1 cellular context compared by ENCODE assay signal in the genomic region with DNA sequence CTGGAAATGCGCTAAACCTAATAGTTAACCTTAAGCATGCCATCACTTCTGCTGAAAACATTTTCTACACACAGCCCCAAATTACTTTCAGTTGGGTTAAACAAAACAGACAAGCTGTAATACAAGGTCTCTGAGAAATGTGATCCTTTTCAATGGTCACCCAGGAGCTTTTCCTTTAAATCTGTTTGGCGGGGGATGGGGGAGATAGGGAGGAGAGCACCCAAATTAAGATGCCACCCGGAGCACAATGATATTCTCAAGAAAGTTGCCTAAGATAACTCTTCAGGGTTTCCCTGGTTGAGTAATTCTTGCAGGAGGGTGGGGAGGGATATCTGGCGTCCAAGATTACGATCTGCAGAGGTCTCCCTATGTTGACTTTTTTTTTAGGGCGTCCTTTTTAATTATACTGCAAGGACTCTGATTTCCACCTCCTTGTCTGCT.
TF ChIP-seq lines count a peak whose summit lies in the region.

No MANE protein-coding gene starts in this region.

TF ChIP-seq in GM12878, 131 proteins besides CTCF, POLR2A, EP300 and RAD21 (continued from another document):
- TF ChIP-seq, protein P1, sequence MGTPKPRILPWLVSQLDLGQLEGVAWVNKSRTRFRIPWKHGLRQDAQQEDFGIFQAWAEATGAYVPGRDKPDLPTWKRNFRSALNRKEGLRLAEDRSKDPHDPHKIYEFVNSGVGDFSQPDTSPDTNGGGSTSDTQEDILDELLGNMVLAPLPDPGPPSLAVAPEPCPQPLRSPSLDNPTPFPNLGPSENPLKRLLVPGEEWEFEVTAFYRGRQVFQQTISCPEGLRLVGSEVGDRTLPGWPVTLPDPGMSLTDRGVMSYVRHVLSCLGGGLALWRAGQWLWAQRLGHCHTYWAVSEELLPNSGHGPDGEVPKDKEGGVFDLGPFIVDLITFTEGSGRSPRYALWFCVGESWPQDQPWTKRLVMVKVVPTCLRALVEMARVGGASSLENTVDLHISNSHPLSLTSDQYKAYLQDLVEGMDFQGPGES (IDR thresholded peaks at IDR 0.05) = no peak
- TF ChIP-seq, protein P2, sequence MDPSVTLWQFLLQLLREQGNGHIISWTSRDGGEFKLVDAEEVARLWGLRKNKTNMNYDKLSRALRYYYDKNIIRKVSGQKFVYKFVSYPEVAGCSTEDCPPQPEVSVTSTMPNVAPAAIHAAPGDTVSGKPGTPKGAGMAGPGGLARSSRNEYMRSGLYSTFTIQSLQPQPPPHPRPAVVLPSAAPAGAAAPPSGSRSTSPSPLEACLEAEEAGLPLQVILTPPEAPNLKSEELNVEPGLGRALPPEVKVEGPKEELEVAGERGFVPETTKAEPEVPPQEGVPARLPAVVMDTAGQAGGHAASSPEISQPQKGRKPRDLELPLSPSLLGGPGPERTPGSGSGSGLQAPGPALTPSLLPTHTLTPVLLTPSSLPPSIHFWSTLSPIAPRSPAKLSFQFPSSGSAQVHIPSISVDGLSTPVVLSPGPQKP (IDR thresholded peaks at IDR 0.05; ENCODE audit: low read depth, low read length) = no peak
- TF ChIP-seq SP1 (IDR thresholded peaks at IDR 0.05; ENCODE audit: low read depth, low read length) (no peak), IKZF2 (IDR thresholded peaks at IDR 0.05) (no peak), STAT1 (conservative IDR thresholded peaks at IDR 0.05) (no peak), GATAD2B (conservative IDR thresholded peaks at IDR 0.05; ENCODE audit: low read depth) (no peak), TAF1 (IDR thresholded peaks at IDR 0.05; ENCODE audit: borderline replicate concordance, low read depth, low read length) (no peak), GABPA (IDR thresholded peaks at IDR 0.05; ENCODE audit: low read depth) (no peak), NR2F1 (conservative IDR thresholded peaks at IDR 0.05) (no peak), IRF4 (IDR thresholded peaks at IDR 0.05; ENCODE audit: low read depth, low read length) (no peak), HDGF (IDR thresholded peaks at IDR 0.05) (no peak), BRCA1 (IDR thresholded peaks at IDR 0.05; ENCODE audit: low read depth, low read length) (no peak)
- TF ChIP-seq, protein P3, sequence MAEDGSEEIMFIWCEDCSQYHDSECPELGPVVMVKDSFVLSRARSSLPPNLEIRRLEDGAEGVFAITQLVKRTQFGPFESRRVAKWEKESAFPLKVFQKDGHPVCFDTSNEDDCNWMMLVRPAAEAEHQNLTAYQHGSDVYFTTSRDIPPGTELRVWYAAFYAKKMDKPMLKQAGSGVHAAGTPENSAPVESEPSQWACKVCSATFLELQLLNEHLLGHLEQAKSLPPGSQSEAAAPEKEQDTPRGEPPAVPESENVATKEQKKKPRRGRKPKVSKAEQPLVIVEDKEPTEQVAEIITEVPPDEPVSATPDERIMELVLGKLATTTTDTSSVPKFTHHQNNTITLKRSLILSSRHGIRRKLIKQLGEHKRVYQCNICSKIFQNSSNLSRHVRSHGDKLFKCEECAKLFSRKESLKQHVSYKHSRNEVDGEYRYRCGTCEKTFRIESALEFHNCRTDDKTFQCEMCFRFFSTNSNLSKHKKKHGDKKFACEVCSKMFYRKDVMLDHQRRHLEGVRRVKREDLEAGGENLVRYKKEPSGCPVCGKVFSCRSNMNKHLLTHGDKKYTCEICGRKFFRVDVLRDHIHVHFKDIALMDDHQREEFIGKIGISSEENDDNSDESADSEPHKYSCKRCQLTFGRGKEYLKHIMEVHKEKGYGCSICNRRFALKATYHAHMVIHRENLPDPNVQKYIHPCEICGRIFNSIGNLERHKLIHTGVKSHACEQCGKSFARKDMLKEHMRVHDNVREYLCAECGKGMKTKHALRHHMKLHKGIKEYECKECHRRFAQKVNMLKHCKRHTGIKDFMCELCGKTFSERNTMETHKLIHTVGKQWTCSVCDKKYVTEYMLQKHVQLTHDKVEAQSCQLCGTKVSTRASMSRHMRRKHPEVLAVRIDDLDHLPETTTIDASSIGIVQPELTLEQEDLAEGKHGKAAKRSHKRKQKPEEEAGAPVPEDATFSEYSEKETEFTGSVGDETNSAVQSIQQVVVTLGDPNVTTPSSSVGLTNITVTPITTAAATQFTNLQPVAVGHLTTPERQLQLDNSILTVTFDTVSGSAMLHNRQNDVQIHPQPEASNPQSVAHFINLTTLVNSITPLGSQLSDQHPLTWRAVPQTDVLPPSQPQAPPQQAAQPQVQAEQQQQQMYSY (CRISPR knock-in tag; IDR thresholded peaks at IDR 0.05) = no peak
